8 cellular contexts compared by ENCODE assay signal in the genomic region with DNA sequence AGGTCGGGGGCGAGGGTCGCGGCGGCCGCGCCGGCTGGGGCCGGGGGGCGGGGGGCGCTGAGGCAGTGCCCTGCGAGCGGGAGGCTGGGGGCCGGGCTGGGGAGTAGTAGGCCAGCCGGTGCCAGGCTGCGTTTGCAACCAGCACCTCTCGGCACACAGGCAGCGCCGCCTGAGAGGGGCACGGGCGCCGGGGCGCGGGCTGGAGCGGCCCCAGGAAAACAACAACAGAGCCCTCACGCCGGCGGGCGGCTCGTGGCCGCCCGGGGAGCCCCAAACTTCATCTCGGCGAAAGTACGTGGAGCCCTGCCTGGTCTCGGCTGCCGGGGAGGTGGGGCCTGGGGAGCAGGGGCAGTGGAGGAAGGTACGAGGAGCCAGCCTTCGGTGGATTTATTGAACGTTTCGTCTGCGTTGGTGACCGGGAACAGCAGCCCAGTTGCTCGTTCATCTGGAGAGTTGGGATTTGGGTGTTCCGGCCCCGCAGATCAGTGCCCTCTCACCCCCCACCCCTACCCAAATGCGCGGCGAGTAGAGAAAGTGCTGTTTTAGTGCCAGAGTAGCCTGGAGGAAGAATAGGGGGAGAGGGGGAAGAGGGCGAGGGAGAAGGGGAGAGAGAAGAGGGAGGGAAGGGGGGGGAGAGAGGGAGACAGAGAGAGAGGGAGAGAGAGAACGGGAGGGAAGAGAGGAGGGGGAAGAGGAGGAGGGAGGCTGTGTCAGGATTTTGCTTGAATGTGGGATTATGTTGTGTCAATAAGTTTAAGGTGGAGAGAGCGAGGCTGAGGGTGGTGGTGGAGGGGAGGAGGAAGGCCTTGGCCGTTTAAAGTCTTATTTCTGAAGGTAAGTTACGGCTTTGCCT. TPM values are rescaled to one million over a fixed set of nuclear protein-coding genes. Genes with fewer than 3 reads are reported as not detected.
DNase-seq lines count a peak whose midpoint lies in the region; ATAC-seq and TF ChIP-seq lines count a peak whose summit lies in the region.

No MANE protein-coding gene starts in this region.

- H3K36me3 Mint-ChIP-seq in activated CD8-positive, alpha-beta memory T cell treated with anti-CD3 and anti-CD28 coated beads, Interleukin-2, amount 10 ng/mL, durations not matched to agents 7 days and 5 days = peaks cover 13% of the 10 kb centered on the region
- peaks cover 11% of the 10 kb centered on the region for H3K36me3 Mint-ChIP-seq in endothelial cell (ENCODE audit: low read depth, unreplicated experiment)

- no peak overlapping the region for H2AK5ac ChIP-seq in mesendoderm (ENCODE audit: low read length)

- peak overlapping the region; percentile 60 for H3K9ac ChIP-seq in mesendoderm (ENCODE audit: low read length)

- H3K27me3 ChIP-seq in mesendoderm (ENCODE audit: insufficient read depth, low read length, poor library complexity) = no peaks in the 10 kb centered on the region

- H2BK15ac ChIP-seq in mesendoderm (replicated peaks; ENCODE audit: low read depth) = peak overlapping the region; percentile 43

- peaks cover 11% of the 10 kb centered on the region for H3K79me2 ChIP-seq in mesendoderm (ENCODE audit: control insufficient read depth, insufficient read depth, low read length)

- peak overlapping the region; percentile 95 for H3K27ac ChIP-seq in mesendoderm (ENCODE audit: low read depth, low read length)

- no peak for DNase-seq in AG04449 (ENCODE audit: low read depth, low spot score)
- peak; percentile 62 for DNase-seq in NCI-H69 (lab: John Stamatoyannopoulos, UW)
- peak; percentile 67 for DNase-seq in activated CD8-positive, alpha-beta memory T cell treated with anti-CD3 and anti-CD28 coated beads, Interleukin-2, amount 10 ng/mL, durations not matched to agents 7 days and 5 days
- DNase-seq in endothelial cell (ENCODE audit: low spot score) = peak; percentile 54
- DNase-seq in mesendoderm = peak; percentile 85
- peak; percentile 15 for DNase-seq in stimulated activated CD8-positive, alpha-beta memory T cell treated with anti-CD3 and anti-CD28 coated beads, Interleukin-4, amount 100 ng/mL, for 24 hours (ENCODE audit: low read depth)

- peak overlapping the region; percentile 90 for H3K4me3 Mint-ChIP-seq in activated CD8-positive, alpha-beta memory T cell treated with anti-CD3 and anti-CD28 coated beads, Interleukin-2, amount 10 ng/mL, durations not matched to agents 7 days and 5 days
- H3K4me3 Mint-ChIP-seq in endothelial cell (ENCODE audit: unreplicated experiment) = peak overlapping the region; percentile 97

- H3K4me2 ChIP-seq in mesendoderm (ENCODE audit: low read length) = peak overlapping the region; percentile 31

- peak overlapping the region; percentile 96 for H3K27ac Mint-ChIP-seq in activated CD8-positive, alpha-beta memory T cell treated with anti-CD3 and anti-CD28 coated beads, Interleukin-2, amount 10 ng/mL, durations not matched to agents 7 days and 5 days
- no peak overlapping the region for H3K27ac Mint-ChIP-seq in endothelial cell (ENCODE audit: unreplicated experiment)

- peaks cover 28% of the 10 kb centered on the region for H3K4me1 Mint-ChIP-seq in activated CD8-positive, alpha-beta memory T cell treated with anti-CD3 and anti-CD28 coated beads, Interleukin-2, amount 10 ng/mL, durations not matched to agents 7 days and 5 days
- peaks cover 15% of the 10 kb centered on the region for H3K4me1 Mint-ChIP-seq in endothelial cell (ENCODE audit: unreplicated experiment)

- peaks cover 8% of the 10 kb centered on the region for H3K79me1 ChIP-seq in mesendoderm (ENCODE audit: low read length)

- no peak overlapping the region for H3K23ac ChIP-seq in mesendoderm (ENCODE audit: low read length)

- POLR2A ChIA-PET in AG04449 (lab: Yijun Ruan, JAX) = interaction anchor here (1.0 kb wide), 1 partner anchor 9 kb away, joined by 4 read pairs; no protein-coding TSS in a partner anchor

- peak overlapping the region; percentile 98 for H3K4ac ChIP-seq in mesendoderm (ENCODE audit: low read depth, low read length)

- CTCF ChIA-PET in AG04449 (lab: Yijun Ruan, JAX) = interaction anchor here (1.0 to 1.4 kb wide), 4 partner anchors 11 to 288 kb away, joined by 3 to 7 read pairs (median 3); no protein-coding TSS in a partner anchor
- CTCF ChIA-PET in activated CD8-positive, alpha-beta memory T cell treated with anti-CD3 and anti-CD28 coated beads, Interleukin-2, amount 10 ng/mL, durations not matched to agents 7 days and 5 days (lab: Charles Lee) = interaction anchor here (0.8 to 1.4 kb wide), 4 partner anchors 9 to 288 kb away, joined by 3 to 4 read pairs (median 4); no protein-coding TSS in a partner anchor

- no peaks in the 10 kb centered on the region for H3K9me3 Mint-ChIP-seq in activated CD8-positive, alpha-beta memory T cell treated with anti-CD3 and anti-CD28 coated beads, Interleukin-2, amount 10 ng/mL, durations not matched to agents 7 days and 5 days (ENCODE audit: low read depth)
- peaks cover 4% of the 10 kb centered on the region for H3K9me3 Mint-ChIP-seq in endothelial cell (ENCODE audit: unreplicated experiment)

- H3K4me1 ChIP-seq in mesendoderm (ENCODE audit: control insufficient read depth, low read depth, low read length) = peaks cover 3% of the 10 kb centered on the region

- H3K36me3 ChIP-seq in mesendoderm (ENCODE audit: control insufficient read depth, insufficient read depth, low read length) = no peaks in the 10 kb centered on the region

- ATAC-seq in GM18519 (IDR thresholded peaks at IDR 0.05; ENCODE audit: low FRiP score, unreplicated experiment) (peak; percentile 11), HG03045 (IDR thresholded peaks at IDR 0.05; ENCODE audit: unreplicated experiment) (peak; percentile 32)
- peak; percentile 35 for ATAC-seq in activated CD8-positive, alpha-beta memory T cell treated with anti-CD3 and anti-CD28 coated beads, Interleukin-2, amount 10 ng/mL, durations not matched to agents 7 days and 5 days

- H3K18ac ChIP-seq in mesendoderm (ENCODE audit: low read length) = peak overlapping the region; percentile 99

- H3K56ac ChIP-seq in mesendoderm (ENCODE audit: low read length) = peak overlapping the region; percentile 62

- H2BK5ac ChIP-seq in mesendoderm (ENCODE audit: low read length) = peak overlapping the region; percentile 67

- H3K4me3 ChIP-seq in AG04449 (ENCODE audit: low read depth, low read length) (peak overlapping the region; percentile 80), mesendoderm (ENCODE audit: low read length) (peak overlapping the region; percentile 32)

- no CpG with 5 or more reads among the region's 54 CpGs for WGBS in mesendoderm (ENCODE audit: extremely low coverage, insufficient coverage, low lambda C conversion rate)

- TF ChIP-seq CTCF in AG04449 (IDR thresholded peaks at IDR 0.05; ENCODE audit: insufficient read depth, low read length, missing control alignments) (no peak), endothelial cell (IDR thresholded peaks at IDR 0.05; ENCODE audit: unreplicated experiment) (no peak)

- no peak overlapping the region for H4K8ac ChIP-seq in mesendoderm (ENCODE audit: low read depth, low read length)

- no peak overlapping the region for H4K5ac ChIP-seq in mesendoderm (ENCODE audit: low read length)

- peak overlapping the region; percentile 99 for H2BK120ac ChIP-seq in mesendoderm (ENCODE audit: low read depth, low read length)

- no peaks in the 10 kb centered on the region for H3K27me3 Mint-ChIP-seq in activated CD8-positive, alpha-beta memory T cell treated with anti-CD3 and anti-CD28 coated beads, Interleukin-2, amount 10 ng/mL, durations not matched to agents 7 days and 5 days
- H3K27me3 Mint-ChIP-seq in endothelial cell (ENCODE audit: unreplicated experiment) = peaks cover 5% of the 10 kb centered on the region

RNA-seq across cellular contexts. Expression of a gene that starts 0.8 kb away (rescaled TPM):
- 10 to 100 TPM; 37.0 to 39.4 TPM for total RNA-seq in activated CD8-positive, alpha-beta memory T cell treated with anti-CD3 and anti-CD28 coated beads, Interleukin-2, amount 10 ng/mL, durations not matched to agents 7 days and 5 days
- total RNA-seq in endothelial cell (ENCODE audit: unreplicated experiment) = 54.3 TPM
- 24.0 TPM for polyA plus RNA-seq in mesendoderm (2013, experiment 1 of 2)
- 24.7 TPM for polyA plus RNA-seq in mesendoderm (2013, experiment 2 of 2)
